ENCODE assay signal across 17 cellular contexts in genomic region chr7:157650801-157651200, GRCh38.
"Had no signal": no experiment of that assay in that cellular context is flagged by ENCODE, and none has a peak within 500 bp of the region (broad histone marks: within the 10 kb centered on the region; RNA-seq: fewer than 3 reads in every experiment).

No MANE protein-coding gene starts in this region.

- H3K27me3 ChIP-seq: esophagus squamous epithelium, tibial artery, upper lobe of left lung, vagina had no signal

- H3K27ac ChIP-seq: esophagus squamous epithelium, gastroesophageal sphincter, tibial artery, upper lobe of left lung, vagina had no signal

- H3K36me3 ChIP-seq: esophagus squamous epithelium, gastroesophageal sphincter, tibial artery, upper lobe of left lung, vagina had no signal

- DNase-seq: effector memory CD4-positive, alpha-beta T cell; esophagus squamous epithelium; foreskin fibroblast; glutamatergic neuron; immature natural killer cell; left colon; left ventricle myocardium superior; mesendoderm; naive thymus-derived CD4-positive, alpha-beta T cell; small intestine; stimulated activated CD4-positive, alpha-beta T cell treated with anti-CD3 and anti-CD28 coated beads, Interleukin-4, amount 100 ng/mL, for 1 hour; stimulated activated CD8-positive, alpha-beta memory T cell treated with anti-CD3 and anti-CD28 coated beads, Interleukin-4, amount 100 ng/mL, for 48 hours had no signal

- H3K4me3 ChIP-seq: esophagus squamous epithelium, gastroesophageal sphincter, tibial artery, upper lobe of left lung, vagina had no signal

- H3K4me1 ChIP-seq: esophagus squamous epithelium, gastroesophageal sphincter, tibial artery, upper lobe of left lung, vagina had no signal

- H3K9me3 ChIP-seq: esophagus squamous epithelium, gastroesophageal sphincter, upper lobe of left lung, vagina had no signal

- ATAC-seq: gastroesophageal sphincter; left colon; left ventricle myocardium superior; naive thymus-derived CD4-positive, alpha-beta T cell; stimulated activated effector memory CD8-positive, alpha-beta T cell treated with anti-CD3 and anti-CD28 coated beads, Interleukin-12 subunit alpha, Interleukin-12 subunit beta, amount 100 ng/mL, for 72 hours had no signal
